8 cellular contexts compared by ENCODE assay signal in genomic region chr2:197804758-197805597, GRCh38. TPM values are rescaled to one million over a fixed set of nuclear protein-coding genes. Genes with fewer than 3 reads are reported as not detected.
DNase-seq lines count a peak whose midpoint lies in the region; ATAC-seq and TF ChIP-seq lines count a peak whose summit lies in the region.

No MANE protein-coding gene starts in this region.

- POLR2A ChIA-PET in AG04449 (lab: Yijun Ruan, JAX): no interaction called here

- no peak for TF ChIP-seq POLR2A in suprapubic skin (IDR thresholded peaks at IDR 0.05)

- TF ChIP-seq CTCF in AG04449 (IDR thresholded peaks at IDR 0.05; ENCODE audit: insufficient read depth, low read length, missing control alignments) (no peak), suprapubic skin (IDR thresholded peaks at IDR 0.05) (no peak)

- H3K27ac ChIP-seq in ectodermal cell (ENCODE audit: insufficient read depth, low read depth, low read length, poor library complexity, severe bottlenecking): no peak overlapping the region
- peak overlapping the region; percentile 33 for H3K27ac ChIP-seq in mesodermal cell (ENCODE audit: low read depth, low read length, severe bottlenecking)
- H3K27ac ChIP-seq in suprapubic skin: peak overlapping the region; percentile 27

- whole genome bisulfite sequencing in ectodermal cell, 2 experiments: 1% methylated on average over 90 of the region's 90 CpGs
- 1% methylated on average over 32 to 54 of the region's 90 CpGs for WGBS in mesodermal cell (ENCODE audit: insufficient coverage in 2 of 2), 2 experiments
- under 1% methylated on average over 40 of the region's 90 CpGs for WGBS in suprapubic skin

- H3K4me1 ChIP-seq in ectodermal cell (ENCODE audit: control insufficient read depth, insufficient read depth, low read length): peaks cover 5% of the 10 kb centered on the region
- peaks cover 16% of the 10 kb centered on the region for H3K4me1 ChIP-seq in mesodermal cell (ENCODE audit: control insufficient read depth, insufficient read depth, low read length, poor library complexity, severe bottlenecking)
- H3K4me1 ChIP-seq in suprapubic skin: peaks cover 34% of the 10 kb centered on the region

- H3K9me3 ChIP-seq in ectodermal cell (ENCODE audit: control insufficient read depth, low read length) (no peaks in the 10 kb centered on the region), mesodermal cell (ENCODE audit: control insufficient read depth, low read length) (no peaks in the 10 kb centered on the region), suprapubic skin (no peaks in the 10 kb centered on the region)

- H3K4me3 ChIP-seq in AG04449 (ENCODE audit: low read depth, low read length) (peak overlapping the region; percentile 67), ectodermal cell (ENCODE audit: insufficient read depth, low read depth, low read length) (peak overlapping the region; percentile 54), mesodermal cell (ENCODE audit: extremely low read depth, insufficient read depth, low read length, poor library complexity, severe bottlenecking) (peak overlapping the region; percentile 74), suprapubic skin (peak overlapping the region; percentile 96)

- H3K27me3 ChIP-seq in ectodermal cell (ENCODE audit: control insufficient read depth, insufficient read depth, low read length, poor library complexity, severe bottlenecking) (peaks cover 46% of the 10 kb centered on the region), suprapubic skin (no peaks in the 10 kb centered on the region)

- peak; percentile 36 for ATAC-seq in GM18907 (IDR thresholded peaks at IDR 0.05; ENCODE audit: unreplicated experiment)
- ATAC-seq in HG03159 (IDR thresholded peaks at IDR 0.05; ENCODE audit: unreplicated experiment): peak; percentile 39

- DNase-seq in AG04449 (ENCODE audit: low read depth, low spot score) (no peak), suprapubic skin (ENCODE audit: low spot score in 2 of 2) (peak; percentile 77 to 78), mesenteric fat pad (ENCODE audit: low spot score) (no peak)
- DNase-seq in activated CD4-positive, alpha-beta T cell treated with anti-CD3 and anti-CD28 coated beads for 48 hours: peak; percentile 54

- CTCF ChIA-PET in AG04449 (lab: Yijun Ruan, JAX): interaction anchor here (1.0 to 4.5 kb wide), 7 partner anchors 180 to 492 kb away, joined by 3 to 38 read pairs (median 5); no protein-coding TSS in a partner anchor

- TF ChIP-seq EP300 in suprapubic skin (IDR thresholded peaks at IDR 0.05): no peak

- H3K36me3 ChIP-seq in ectodermal cell (ENCODE audit: control insufficient read depth, insufficient read depth, low read length) (no peaks in the 10 kb centered on the region), mesodermal cell (ENCODE audit: control insufficient read depth, insufficient read depth, low read length) (no peaks in the 10 kb centered on the region), suprapubic skin (no peaks in the 10 kb centered on the region)

RNA-seq across cellular contexts. Expression of gene PLCL1, which starts 0.6 kb away (rescaled TPM):
- 0.15 TPM for polyA plus RNA-seq in ectodermal cell (2013, experiment 1 of 4)
- 0.04 TPM for polyA plus RNA-seq in ectodermal cell (2013, experiment 2 of 4)
- 0.11 TPM for polyA plus RNA-seq in ectodermal cell (2013, experiment 3 of 4)
- polyA plus RNA-seq in ectodermal cell (2013, experiment 4 of 4): 0.24 TPM
- 10.2 TPM for polyA plus RNA-seq in mesodermal cell (2013, experiment 1 of 2)
- polyA plus RNA-seq in mesodermal cell (2013, experiment 2 of 2): 9.1 TPM
- total RNA-seq in suprapubic skin (1 to 10 TPM; 2.4 to 2.6 (median 2.5) TPM), mesenteric fat pad (3.6 TPM)

RNA-seq across cellular contexts. Expression of gene BOLL, which starts 19.9 kb away (rescaled TPM):
- not detected for polyA plus RNA-seq in ectodermal cell (2013, experiment 1 of 4)
- polyA plus RNA-seq in ectodermal cell (2013, experiment 2 of 4): not detected
- polyA plus RNA-seq in ectodermal cell (2013, experiment 3 of 4): not detected
- polyA plus RNA-seq in ectodermal cell (2013, experiment 4 of 4): not detected
- polyA plus RNA-seq in mesodermal cell (2013, experiment 1 of 2): not detected
- polyA plus RNA-seq in mesodermal cell (2013, experiment 2 of 2): not detected
- total RNA-seq in suprapubic skin (not detected), mesenteric fat pad (not detected)

Comparison
In these comparisons a context has a peak if more than half of its experiments do, and no peak if none do; other contexts are left out.
1. DNase-seq: peak in activated CD4-positive, alpha-beta T cell treated with anti-CD3 and anti-CD28 coated beads for 48 hours (single experiment) and suprapubic skin (2 of 2); none in AG04449 (single experiment) and mesenteric fat pad (single experiment).
2. Peak in every context shown above with its lines, with median percentiles within 50 percentile points of each other: H3K4me3 ChIP-seq.